8 cellular contexts compared by ENCODE assay signal in the genomic region with DNA sequence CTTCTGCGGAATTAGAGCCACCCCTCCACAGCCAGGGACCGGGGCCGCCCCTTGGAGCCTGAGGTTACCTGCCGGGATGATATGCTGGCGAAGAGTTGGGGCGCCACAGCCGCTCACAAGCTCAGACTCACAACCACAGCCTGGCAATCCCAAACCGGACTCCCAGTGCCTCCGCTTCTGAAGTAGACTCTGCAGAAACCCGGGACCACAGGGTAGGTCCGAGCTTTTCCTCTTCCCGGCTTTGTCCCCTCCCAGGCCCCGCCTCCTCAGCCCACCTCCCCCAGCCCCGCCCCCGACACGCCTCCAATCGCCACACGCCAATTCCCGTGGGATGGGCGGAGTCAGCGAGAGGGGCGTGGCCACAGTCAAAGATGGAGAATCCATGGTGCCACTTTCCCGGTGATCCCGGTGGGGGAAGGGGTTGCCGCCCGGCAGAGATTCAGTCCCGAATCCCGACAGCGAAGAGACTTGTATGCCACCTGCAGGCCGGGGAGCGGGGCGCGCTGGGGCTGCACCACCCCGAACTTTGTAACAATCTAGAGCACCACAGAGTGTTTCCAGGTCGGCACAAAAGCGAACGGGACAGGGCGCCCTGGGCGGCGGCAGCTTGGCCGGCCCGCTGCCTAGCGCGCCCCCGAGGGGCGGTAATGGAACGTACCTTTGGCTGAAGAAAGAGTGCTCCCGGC. TPM values are rescaled to one million over a fixed set of nuclear protein-coding genes. Genes with fewer than 3 reads are reported as not detected.
A peak's percentile ranks its signal among the peaks of the same experiment; 100 is the strongest.
DNase-seq lines count a peak whose midpoint lies in the region; ATAC-seq, FAIRE-seq and TF ChIP-seq lines count a peak whose summit lies in the region.

A gene (minus strand): TSS at position 201 of the 686 bp plus-strand sequence. CDS start 3,520 bp downstream, outside the sequence.

- H3K9me3 Mint-ChIP-seq in activated CD4-positive, alpha-beta T cell treated with anti-CD3 and anti-CD28 coated beads, Interleukin-2, amount 10 ng/mL, durations not matched to agents 24 days and 14 days: no peaks in the 10 kb centered on the region

- H3K9me3 ChIP-seq in BLaER1 treated with 17β-estradiol and CSF1 and Interleukin-3, amounts not matched to agents 10 nM and 100 nM (replicated peaks in 1 of 11): 0 out of 22 replicates have a peak, but pooled peaks cover 0 to 3% (median 0%) of the 10 kb centered on the region in 11 experiments
- H3K9me3 ChIP-seq in left lung: no peaks in the 10 kb centered on the region

- intact Hi-C loops in activated CD4-positive, alpha-beta T cell treated with anti-CD3 and anti-CD28 coated beads, Interleukin-2, amount 10 ng/mL, durations not matched to agents 24 days and 14 days (cut with micrococcal nuclease): loop anchor here (1.0 to 5.0 kb wide), 5 partner anchors 11 to 723 kb away; a partner anchor contains a TSS
- intact Hi-C loops in left lung (cut with DNase I): loop anchor here in 1 of 2 donors (5.0 kb wide), 1 partner anchor 78 kb away; no protein-coding TSS in a partner anchor

- H4K20me1 ChIP-seq in BLaER1 treated with 17β-estradiol and CSF1 and Interleukin-3, amounts not matched to agents 10 nM and 100 nM: peaks cover 0 to 12% (median 0%) of the 10 kb centered on the region in 11 experiments; a peak in 5 of 22 replicates

- peak; percentile 70 for ATAC-seq in HG03457 (IDR thresholded peaks at IDR 0.05; ENCODE audit: unreplicated experiment)
- ATAC-seq in left lung: peak; percentile 95

- peak; percentile 96 for FAIRE-seq in GM19239 (lab: Jason Lieb, UNC)

- H3K4me3 Mint-ChIP-seq in activated CD4-positive, alpha-beta T cell treated with anti-CD3 and anti-CD28 coated beads, Interleukin-2, amount 10 ng/mL, durations not matched to agents 24 days and 14 days: peak within 1 kb of the TSS; percentile 97

- no peak for TF ChIP-seq CTCF in coronary artery (IDR thresholded peaks at IDR 0.05)
- TF ChIP-seq CTCF in left lung (IDR thresholded peaks at IDR 0.05): peak; percentile 29 to 40

- H3K4me3 ChIP-seq in BLaER1 treated with 17β-estradiol and CSF1 and Interleukin-3, amounts not matched to agents 10 nM and 100 nM: peak within 1 kb of the TSS; percentile 84 to 98 (median 96)
- H3K4me3 ChIP-seq in coronary artery: peak within 1 kb of the TSS; percentile 95
- H3K4me3 ChIP-seq in left lung: peak within 1 kb of the TSS; percentile 75 to 95

- H3K4me2 ChIP-seq in BLaER1 treated with 17β-estradiol and CSF1 and Interleukin-3, amounts not matched to agents 10 nM and 100 nM: peak within 1 kb of the TSS; percentile 88 to 94 (median 91)

- no peaks in the 10 kb centered on the region for H3K27me3 ChIP-seq in BLaER1 treated with 17β-estradiol and CSF1 and Interleukin-3, amounts not matched to agents 10 nM and 100 nM
- no peaks in the 10 kb centered on the region for H3K27me3 ChIP-seq in left lung

- DNase-seq in GM19239 (ENCODE audit: insufficient read length, low spot score) (peak; percentile 64), NCI-H526 (lab: John Stamatoyannopoulos, UW) (peak; percentile 86 to 97), coronary artery (ENCODE audit: low spot score) (peak; percentile 96), left lung (peak; percentile 96 to 97)
- DNase-seq in activated CD4-positive, alpha-beta T cell treated with anti-CD3 and anti-CD28 coated beads, Interleukin-2, amount 10 ng/mL, durations not matched to agents 24 days and 14 days: peak; percentile 98
- DNase-seq in stimulated activated CD4-positive, alpha-beta T cell treated with anti-CD3 and anti-CD28 coated beads, Interleukin-2, amount 100 ng/mL, for 48 hours: peak; percentile 97 to 98

- H3K36me3 Mint-ChIP-seq in activated CD4-positive, alpha-beta T cell treated with anti-CD3 and anti-CD28 coated beads, Interleukin-2, amount 10 ng/mL, durations not matched to agents 24 days and 14 days (ENCODE audit: low read depth): peaks cover 17% of the 10 kb centered on the region

- H3K4me1 ChIP-seq in BLaER1 treated with 17β-estradiol and CSF1 and Interleukin-3, amounts not matched to agents 10 nM and 100 nM: peaks cover 42 to 50% (median 45%) of the 10 kb centered on the region in 10 experiments
- peaks cover 0 to 46% of the 10 kb centered on the region in 2 donors for H3K4me1 ChIP-seq in left lung

- H3K27ac ChIP-seq in BLaER1 treated with 17β-estradiol and CSF1 and Interleukin-3, amounts not matched to agents 10 nM and 100 nM: peak within 1 kb of the TSS in 10 of 11 experiments; percentile 53 to 81 (median 75); a peak in 21 of 22 replicates
- H3K27ac ChIP-seq in coronary artery (peak within 1 kb of the TSS; percentile 69 to 87), left lung (peak within 1 kb of the TSS; percentile 74 to 85)

- H3K27ac Mint-ChIP-seq in activated CD4-positive, alpha-beta T cell treated with anti-CD3 and anti-CD28 coated beads, Interleukin-2, amount 10 ng/mL, durations not matched to agents 24 days and 14 days: peak within 1 kb of the TSS; percentile 81

- peaks cover 5% of the 10 kb centered on the region for H3K27me3 Mint-ChIP-seq in activated CD4-positive, alpha-beta T cell treated with anti-CD3 and anti-CD28 coated beads, Interleukin-2, amount 10 ng/mL, durations not matched to agents 24 days and 14 days

- peaks cover 14 to 36% (median 25%) of the 10 kb centered on the region in 11 experiments; a peak in 20 of 22 replicates for H3K36me3 ChIP-seq in BLaER1 treated with 17β-estradiol and CSF1 and Interleukin-3, amounts not matched to agents 10 nM and 100 nM
- H3K36me3 ChIP-seq in left lung: peaks cover 0 to 34% of the 10 kb centered on the region in 2 donors

- peak within 1 kb of the TSS; percentile 69 to 85 (median 79) for H3K9ac ChIP-seq in BLaER1 treated with 17β-estradiol and CSF1 and Interleukin-3, amounts not matched to agents 10 nM and 100 nM

- peaks cover 20% of the 10 kb centered on the region for H3K4me1 Mint-ChIP-seq in activated CD4-positive, alpha-beta T cell treated with anti-CD3 and anti-CD28 coated beads, Interleukin-2, amount 10 ng/mL, durations not matched to agents 24 days and 14 days

RNA-seq across cellular contexts. Expression of the gene that starts here (rescaled TPM):
- 25.4 and 26.0 TPM in 2 replicates for total RNA-seq in activated CD4-positive, alpha-beta T cell treated with anti-CD3 and anti-CD28 coated beads, Interleukin-2, amount 10 ng/mL, durations not matched to agents 24 days and 14 days
- total RNA-seq in left lung: 100 to 1,000 TPM; 145 to 213 TPM

Comparison
In these comparisons a context has a peak if more than half of its experiments do, and no peak if none do; other contexts are left out.
1. Peak in every context shown above with its lines: DNase-seq, ATAC-seq, H3K4me3 ChIP-seq and H3K27ac ChIP-seq.